In genomic region chr2:82481207-82481606, GRCh38 we compare ENCODE assay signal across 3 cellular contexts.
"Had no signal": no experiment of that assay in that cellular context is flagged by ENCODE, and none has a peak within 500 bp of the region (broad histone marks: within the 10 kb centered on the region; RNA-seq: fewer than 3 reads in every experiment).

No MANE protein-coding gene starts in this region.

- DNase-seq: GDM1, GF-D8 had no signal

- H3K4me3 ChIP-seq: GM12878 had no signal
